Comparison of ENCODE assay signal across 18 cellular contexts in the genomic region with DNA sequence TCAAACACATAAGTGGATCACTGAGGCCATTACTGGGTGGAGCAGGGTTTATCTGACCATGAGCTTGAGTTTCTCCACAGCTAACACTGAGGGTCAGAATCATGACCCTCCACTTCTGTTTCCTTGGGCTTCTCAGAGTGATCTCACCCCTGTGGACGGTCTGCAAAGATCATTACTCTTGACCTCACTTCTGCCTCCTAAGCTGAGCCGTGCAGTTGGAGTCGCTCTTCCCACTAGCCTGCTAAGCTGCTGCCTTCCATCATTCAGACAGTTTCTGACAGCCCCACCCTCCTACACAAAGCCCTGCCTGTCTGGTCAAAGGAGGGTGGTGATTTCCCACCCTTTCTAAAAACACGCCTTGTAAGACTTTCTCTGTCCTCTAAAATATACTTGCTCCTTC. TPM values are rescaled to one million over a fixed set of nuclear protein-coding genes. Genes with fewer than 3 reads are reported as not detected.
DNase-seq lines count a peak whose midpoint lies in the region; ATAC-seq and TF ChIP-seq lines count a peak whose summit lies in the region.
"Had no signal": no experiment of that assay in that cellular context is flagged by ENCODE, and none has a peak within 500 bp of the region (broad histone marks: within the 10 kb centered on the region; RNA-seq: fewer than 3 reads in every experiment).

No MANE protein-coding gene starts in this region.

- no peak for TF ChIP-seq POLR2A in adrenal gland (IDR thresholded peaks at IDR 0.05)

- H3K27ac ChIP-seq in lower lobe of right lung (no peak overlapping the region), adrenal gland (no peak overlapping the region)
- H3K27ac ChIP-seq: BLaER1, esophagus squamous epithelium had no signal

- H3K27ac Mint-ChIP-seq in chondrocyte (ENCODE audit: unreplicated experiment), result peak overlapping the region; percentile 52
- no peak overlapping the region for H3K27ac Mint-ChIP-seq in stimulated activated effector memory CD8-positive, alpha-beta T cell treated with anti-CD3 and anti-CD28 coated beads, Interleukin-12 subunit alpha, Interleukin-12 subunit beta, amount 100 ng/mL, for 72 hours
- H3K27ac Mint-ChIP-seq: activated naive CD4-positive, alpha-beta T cell treated with anti-CD3 and anti-CD28 coated beads, Interleukin-2, amount 10 ng/mL, durations not matched to agents 7 days and 5 days had no signal

- H3K36me3 Mint-ChIP-seq in chondrocyte (ENCODE audit: low read depth), result no peaks in the 10 kb centered on the region
- H3K36me3 Mint-ChIP-seq in stimulated activated effector memory CD8-positive, alpha-beta T cell treated with anti-CD3 and anti-CD28 coated beads, Interleukin-12 subunit alpha, Interleukin-12 subunit beta, amount 100 ng/mL, for 72 hours, result no peaks in the 10 kb centered on the region
- H3K36me3 Mint-ChIP-seq: activated naive CD4-positive, alpha-beta T cell treated with anti-CD3 and anti-CD28 coated beads, Interleukin-2, amount 10 ng/mL, durations not matched to agents 7 days and 5 days had no signal

- H3K4me1 ChIP-seq in lower lobe of right lung, result peaks cover 13% of the 10 kb centered on the region
- H3K4me1 ChIP-seq in adrenal gland (replicated peaks in 1 of 2), result no peaks in the 10 kb centered on the region
- H3K4me1 ChIP-seq: BLaER1, esophagus squamous epithelium had no signal

- DNase-seq in NCI-H69 (lab: John Stamatoyannopoulos, UW), result peak; percentile 61
- no peak for DNase-seq in chondrocyte (ENCODE audit: low spot score)
- no peak for DNase-seq in lower lobe of right lung
- no peak for DNase-seq in stimulated activated effector memory CD8-positive, alpha-beta T cell treated with anti-CD3 and anti-CD28 coated beads, Interleukin-12 subunit alpha, Interleukin-12 subunit beta, amount 100 ng/mL, for 72 hours (ENCODE audit: low spot score in 2 of 2)
- no peak for DNase-seq in NCI-H1417 (lab: John Stamatoyannopoulos, UW)
- no peak for DNase-seq in adrenal gland
- no peak for DNase-seq in NCI-H524 treated with DMSO at 0.1 percent for 48 hours (lab: John Stamatoyannopoulos, UW)
- DNase-seq: activated CD4-positive, CD25-positive, alpha-beta regulatory T cell treated with anti-CD3 and anti-CD28 coated beads, Interleukin-2, amount 50 U/mL, for 72 hours; activated CD8-positive, alpha-beta memory T cell treated with anti-CD3 and anti-CD28 coated beads, Interleukin-2, amount 50 U/mL, for 4 hours; activated naive CD4-positive, alpha-beta T cell treated with anti-CD3 and anti-CD28 coated beads, Interleukin-2, amount 10 ng/mL, durations not matched to agents 7 days and 5 days; DMS153; esophagus squamous epithelium; NCI-H1694 treated with DMSO at 0.1 percent for 48 hours; NCI-H510A treated with DMSO at 0.1 percent for 48 hours; stimulated activated CD4-positive, alpha-beta T cell treated with anti-CD3 and anti-CD28 coated beads, Interleukin-4, amount 100 ng/mL, for 4 hours; T-helper 2 cell had no signal

- intact Hi-C loops in lower lobe of right lung (cut with DNase I), result no loop called here
- intact Hi-C loops in adrenal gland (cut with DNase I), result no loop called here

- peaks cover 21% of the 10 kb centered on the region for H3K4me1 Mint-ChIP-seq in chondrocyte (ENCODE audit: low read depth)
- no peaks in the 10 kb centered on the region for H3K4me1 Mint-ChIP-seq in stimulated activated effector memory CD8-positive, alpha-beta T cell treated with anti-CD3 and anti-CD28 coated beads, Interleukin-12 subunit alpha, Interleukin-12 subunit beta, amount 100 ng/mL, for 72 hours
- H3K4me1 Mint-ChIP-seq: activated naive CD4-positive, alpha-beta T cell treated with anti-CD3 and anti-CD28 coated beads, Interleukin-2, amount 10 ng/mL, durations not matched to agents 7 days and 5 days had no signal

- no peaks in the 10 kb centered on the region for H3K27me3 ChIP-seq in lower lobe of right lung (ENCODE audit: low read depth)
- H3K27me3 ChIP-seq in adrenal gland, result no peaks in the 10 kb centered on the region
- H3K27me3 ChIP-seq: BLaER1, esophagus squamous epithelium had no signal

- no peak for TF ChIP-seq CTCF in chondrocyte (IDR thresholded peaks at IDR 0.05)
- TF ChIP-seq CTCF in lower lobe of right lung (IDR thresholded peaks at IDR 0.05), result no peak
- no peak for TF ChIP-seq CTCF in adrenal gland (IDR thresholded peaks at IDR 0.05)

- H3K4me3 Mint-ChIP-seq in chondrocyte (ENCODE audit: unreplicated experiment), result no peak overlapping the region
- H3K4me3 Mint-ChIP-seq in stimulated activated effector memory CD8-positive, alpha-beta T cell treated with anti-CD3 and anti-CD28 coated beads, Interleukin-12 subunit alpha, Interleukin-12 subunit beta, amount 100 ng/mL, for 72 hours, result no peak overlapping the region
- H3K4me3 Mint-ChIP-seq: activated naive CD4-positive, alpha-beta T cell treated with anti-CD3 and anti-CD28 coated beads, Interleukin-2, amount 10 ng/mL, durations not matched to agents 7 days and 5 days had no signal

- no peaks in the 10 kb centered on the region for H3K9me3 Mint-ChIP-seq in chondrocyte (ENCODE audit: low read depth)
- H3K9me3 Mint-ChIP-seq in stimulated activated effector memory CD8-positive, alpha-beta T cell treated with anti-CD3 and anti-CD28 coated beads, Interleukin-12 subunit alpha, Interleukin-12 subunit beta, amount 100 ng/mL, for 72 hours, result no peaks in the 10 kb centered on the region
- H3K9me3 Mint-ChIP-seq: activated naive CD4-positive, alpha-beta T cell treated with anti-CD3 and anti-CD28 coated beads, Interleukin-2, amount 10 ng/mL, durations not matched to agents 7 days and 5 days had no signal

- ATAC-seq in lower lobe of right lung (peak; percentile 39 to 59), HG02610 (IDR thresholded peaks at IDR 0.05; ENCODE audit: unreplicated experiment) (no peak)
- peak; percentile 36 for ATAC-seq in stimulated activated effector memory CD8-positive, alpha-beta T cell treated with anti-CD3 and anti-CD28 coated beads, Interleukin-12 subunit alpha, Interleukin-12 subunit beta, amount 100 ng/mL, for 72 hours

- H3K27me3 Mint-ChIP-seq in chondrocyte (ENCODE audit: low read depth), result no peaks in the 10 kb centered on the region
- H3K27me3 Mint-ChIP-seq: activated naive CD4-positive, alpha-beta T cell treated with anti-CD3 and anti-CD28 coated beads, Interleukin-2, amount 10 ng/mL, durations not matched to agents 7 days and 5 days had no signal

- WGBS in adrenal gland, 4 donors, result 63 to 64% (median 63%) methylated on average over 4 of the region's 4 CpGs

- H3K4me3 ChIP-seq in lower lobe of right lung (no peak overlapping the region), adrenal gland (no peak overlapping the region)
- H3K4me3 ChIP-seq: BLaER1, esophagus squamous epithelium had no signal

- no peaks in the 10 kb centered on the region for H3K36me3 ChIP-seq in lower lobe of right lung
- H3K36me3 ChIP-seq in adrenal gland (replicated peaks in 1 of 2), result no peaks in the 10 kb centered on the region
- H3K36me3 ChIP-seq: BLaER1, esophagus squamous epithelium had no signal

- H3K9me3 ChIP-seq in lower lobe of right lung (no peaks in the 10 kb centered on the region), adrenal gland (replicated peaks in 1 of 3) (no peaks in the 10 kb centered on the region)
- H3K9me3 ChIP-seq: BLaER1, esophagus squamous epithelium had no signal

RNA-seq across cellular contexts. Expression of a gene that starts 9.3 kb away (rescaled TPM):
- 35.4 to 42.2 TPM (median 38.8 TPM) in 3 replicates for total RNA-seq in chondrocyte
- total RNA-seq in lower lobe of right lung, result 93.7 TPM
- 10 to 100 TPM in 3 of 8 donors, 1 to 10 TPM in 5; 2.1 to 17.2 (median 9.0) TPM for total RNA-seq in adrenal gland
- 1 to 10 TPM; 1.5 to 6.1 (median 3.1) TPM for polyA plus RNA-seq in adrenal gland
